Comparison of ENCODE assay signal across 17 cellular contexts in the genomic region with DNA sequence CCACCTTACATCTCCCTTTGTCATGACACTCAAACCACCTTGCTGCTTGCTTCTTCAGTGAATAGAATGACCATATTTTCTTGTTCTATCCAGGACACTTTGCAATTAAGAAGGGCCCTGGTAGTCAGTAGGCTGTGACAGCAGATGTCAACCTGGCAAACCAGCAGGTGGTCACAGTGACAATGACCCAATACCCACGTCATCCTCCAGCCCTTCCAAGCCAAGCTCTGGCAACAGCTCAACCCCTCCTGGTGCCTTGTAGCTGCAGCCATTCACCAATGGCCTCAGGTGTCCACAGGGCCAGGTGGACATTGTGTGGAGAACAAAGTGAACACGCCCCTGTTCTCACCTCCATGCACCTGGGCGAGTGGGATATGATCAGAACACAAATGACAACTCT.
"Had no signal": no experiment of that assay in that cellular context is flagged by ENCODE, and none has a peak within 500 bp of the region (broad histone marks: within the 10 kb centered on the region; RNA-seq: fewer than 3 reads in every experiment).

No MANE protein-coding gene starts in this region.

- H2AFZ ChIP-seq: parathyroid adenoma had no signal

- H3K9ac ChIP-seq: parathyroid adenoma had no signal

- H3K9me3 Mint-ChIP-seq: naive B cell; stimulated activated memory B cell treated with anti-CD40 and anti-IgM and Interleukin-4, amounts not matched to agents 10 μg/mL and 1 μg/mL and 100 μg/mL, for 72 hours had no signal

- DNase-seq: activated CD4-positive, alpha-beta T cell treated with anti-CD3 and anti-CD28 coated beads, Interleukin-2, amount 50 U/mL, for 48 hours; activated naive CD4-positive, alpha-beta T cell; anterior cingulate cortex; brain microvascular endothelial cell; erythroblast; mammary epithelial cell; naive B cell; stimulated activated CD4-positive, alpha-beta T cell treated with anti-CD3 and anti-CD28 coated beads, Interleukin-2, amount 100 ng/mL, for 48 hours; thyroid gland had no signal

- H3K27ac ChIP-seq: brain microvascular endothelial cell, dorsolateral prefrontal cortex, neutrophil, parathyroid adenoma, thyroid gland, vagina, VCaP had no signal

- H3K9me3 ChIP-seq: neutrophil, thyroid gland, vagina had no signal

- H3K4me3 ChIP-seq: dorsolateral prefrontal cortex, thyroid gland, vagina had no signal

- H3K36me3 Mint-ChIP-seq: naive B cell; stimulated activated memory B cell treated with anti-CD40 and anti-IgM and Interleukin-4, amounts not matched to agents 10 μg/mL and 1 μg/mL and 100 μg/mL, for 72 hours had no signal

- FAIRE-seq: islet of Langerhans had no signal

- H3K27ac Mint-ChIP-seq: naive B cell; stimulated activated memory B cell treated with anti-CD40 and anti-IgM and Interleukin-4, amounts not matched to agents 10 μg/mL and 1 μg/mL and 100 μg/mL, for 72 hours had no signal

- H3K36me3 ChIP-seq: brain microvascular endothelial cell, neutrophil, thyroid gland, vagina had no signal

- H3K27me3 ChIP-seq: brain microvascular endothelial cell, dorsolateral prefrontal cortex, thyroid gland, vagina had no signal

- ATAC-seq: left lobe of liver; stimulated activated memory B cell treated with anti-CD40 and anti-IgM and Interleukin-4, amounts not matched to agents 10 μg/mL and 1 μg/mL and 100 μg/mL, for 72 hours had no signal

- H3K4me1 ChIP-seq: parathyroid adenoma, vagina had no signal

- H3K4me3 Mint-ChIP-seq: naive B cell; stimulated activated memory B cell treated with anti-CD40 and anti-IgM and Interleukin-4, amounts not matched to agents 10 μg/mL and 1 μg/mL and 100 μg/mL, for 72 hours had no signal
